1 cellular context compared by ENCODE assay signal in the genomic region with DNA sequence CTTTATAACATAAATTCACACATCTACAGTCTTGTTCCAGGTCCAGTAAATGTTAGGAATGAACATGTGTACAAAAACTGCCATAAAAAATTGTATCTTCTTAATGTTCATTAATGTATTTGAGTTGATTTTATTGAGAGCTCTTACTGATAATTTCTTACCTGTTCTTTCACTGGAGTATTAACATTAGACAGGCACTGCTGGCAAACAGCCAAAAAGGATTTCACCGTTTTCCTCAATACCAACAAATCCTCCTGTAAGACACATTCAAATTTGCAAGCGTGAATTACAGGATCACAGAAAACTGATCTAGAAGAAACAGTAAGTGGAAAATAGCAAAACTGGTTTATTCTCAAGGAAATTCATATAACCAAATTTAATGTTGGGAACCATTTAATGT.
TF ChIP-seq lines count a peak whose summit lies in the region.

No MANE protein-coding gene starts in this region.

TF ChIP-seq in SK-N-SH treated with all-trans-retinoic acid at 6 μM for 48 hours, 23 proteins besides CTCF, POLR2A, EP300 and RAD21 (continued from another document):
- TF ChIP-seq, protein P1, sequence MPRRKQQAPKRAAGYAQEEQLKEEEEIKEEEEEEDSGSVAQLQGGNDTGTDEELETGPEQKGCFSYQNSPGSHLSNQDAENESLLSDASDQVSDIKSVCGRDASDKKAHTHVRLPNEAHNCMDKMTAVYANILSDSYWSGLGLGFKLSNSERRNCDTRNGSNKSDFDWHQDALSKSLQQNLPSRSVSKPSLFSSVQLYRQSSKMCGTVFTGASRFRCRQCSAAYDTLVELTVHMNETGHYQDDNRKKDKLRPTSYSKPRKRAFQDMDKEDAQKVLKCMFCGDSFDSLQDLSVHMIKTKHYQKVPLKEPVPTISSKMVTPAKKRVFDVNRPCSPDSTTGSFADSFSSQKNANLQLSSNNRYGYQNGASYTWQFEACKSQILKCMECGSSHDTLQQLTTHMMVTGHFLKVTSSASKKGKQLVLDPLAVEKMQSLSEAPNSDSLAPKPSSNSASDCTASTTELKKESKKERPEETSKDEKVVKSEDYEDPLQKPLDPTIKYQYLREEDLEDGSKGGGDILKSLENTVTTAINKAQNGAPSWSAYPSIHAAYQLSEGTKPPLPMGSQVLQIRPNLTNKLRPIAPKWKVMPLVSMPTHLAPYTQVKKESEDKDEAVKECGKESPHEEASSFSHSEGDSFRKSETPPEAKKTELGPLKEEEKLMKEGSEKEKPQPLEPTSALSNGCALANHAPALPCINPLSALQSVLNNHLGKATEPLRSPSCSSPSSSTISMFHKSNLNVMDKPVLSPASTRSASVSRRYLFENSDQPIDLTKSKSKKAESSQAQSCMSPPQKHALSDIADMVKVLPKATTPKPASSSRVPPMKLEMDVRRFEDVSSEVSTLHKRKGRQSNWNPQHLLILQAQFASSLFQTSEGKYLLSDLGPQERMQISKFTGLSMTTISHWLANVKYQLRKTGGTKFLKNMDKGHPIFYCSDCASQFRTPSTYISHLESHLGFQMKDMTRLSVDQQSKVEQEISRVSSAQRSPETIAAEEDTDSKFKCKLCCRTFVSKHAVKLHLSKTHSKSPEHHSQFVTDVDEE (CRISPR knock-in tag; IDR thresholded peaks at IDR 0.05), result no peak
- TF ChIP-seq RARB (CRISPR knock-in tag; IDR thresholded peaks at IDR 0.05), result no peak
- TF ChIP-seq ZNF565 (CRISPR knock-in tag; conservative IDR thresholded peaks at IDR 0.05; ENCODE audit: low read depth), result no peak
- no peak for TF ChIP-seq ZFP30 (CRISPR knock-in tag; IDR thresholded peaks at IDR 0.05)
- TF ChIP-seq ARNTL (CRISPR knock-in tag; IDR thresholded peaks at IDR 0.05; ENCODE audit: borderline replicate concordance, low read depth), result no peak
- TF ChIP-seq ZNF70 (CRISPR knock-in tag; IDR thresholded peaks at IDR 0.05), result no peak
- TF ChIP-seq PPARA (CRISPR knock-in tag; IDR thresholded peaks at IDR 0.05; ENCODE audit: borderline replicate concordance), result no peak
- TF ChIP-seq, protein P2, sequence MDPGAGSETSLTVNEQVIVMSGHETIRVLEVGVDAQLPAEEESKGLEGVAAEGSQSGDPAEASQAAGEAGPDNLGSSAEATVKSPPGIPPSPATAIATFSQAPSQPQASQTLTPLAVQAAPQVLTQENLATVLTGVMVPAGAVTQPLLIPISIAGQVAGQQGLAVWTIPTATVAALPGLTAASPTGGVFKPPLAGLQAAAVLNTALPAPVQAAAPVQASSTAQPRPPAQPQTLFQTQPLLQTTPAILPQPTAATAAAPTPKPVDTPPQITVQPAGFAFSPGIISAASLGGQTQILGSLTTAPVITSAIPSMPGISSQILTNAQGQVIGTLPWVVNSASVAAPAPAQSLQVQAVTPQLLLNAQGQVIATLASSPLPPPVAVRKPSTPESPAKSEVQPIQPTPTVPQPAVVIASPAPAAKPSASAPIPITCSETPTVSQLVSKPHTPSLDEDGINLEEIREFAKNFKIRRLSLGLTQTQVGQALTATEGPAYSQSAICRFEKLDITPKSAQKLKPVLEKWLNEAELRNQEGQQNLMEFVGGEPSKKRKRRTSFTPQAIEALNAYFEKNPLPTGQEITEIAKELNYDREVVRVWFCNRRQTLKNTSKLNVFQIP (CRISPR knock-in tag; IDR thresholded peaks at IDR 0.05; ENCODE audit: borderline replicate concordance, low read depth), result no peak
- TF ChIP-seq TCF4 (CRISPR knock-in tag; IDR thresholded peaks at IDR 0.05; ENCODE audit: borderline replicate concordance), result no peak
- TF ChIP-seq, protein P3, sequence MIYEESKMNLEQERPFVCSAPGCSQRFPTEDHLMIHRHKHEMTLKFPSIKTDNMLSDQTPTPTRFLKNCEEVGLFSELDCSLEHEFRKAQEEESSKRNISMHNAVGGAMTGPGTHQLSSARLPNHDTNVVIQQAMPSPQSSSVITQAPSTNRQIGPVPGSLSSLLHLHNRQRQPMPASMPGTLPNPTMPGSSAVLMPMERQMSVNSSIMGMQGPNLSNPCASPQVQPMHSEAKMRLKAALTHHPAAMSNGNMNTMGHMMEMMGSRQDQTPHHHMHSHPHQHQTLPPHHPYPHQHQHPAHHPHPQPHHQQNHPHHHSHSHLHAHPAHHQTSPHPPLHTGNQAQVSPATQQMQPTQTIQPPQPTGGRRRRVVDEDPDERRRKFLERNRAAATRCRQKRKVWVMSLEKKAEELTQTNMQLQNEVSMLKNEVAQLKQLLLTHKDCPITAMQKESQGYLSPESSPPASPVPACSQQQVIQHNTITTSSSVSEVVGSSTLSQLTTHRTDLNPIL (CRISPR knock-in tag; IDR thresholded peaks at IDR 0.05; ENCODE audit: low read depth), result no peak
- TF ChIP-seq CSDC2 (CRISPR knock-in tag; IDR thresholded peaks at IDR 0.05), result no peak
- TF ChIP-seq SNAI2 (CRISPR knock-in tag; IDR thresholded peaks at IDR 0.05), result no peak
- TF ChIP-seq BACH2 (CRISPR knock-in tag; IDR thresholded peaks at IDR 0.05; ENCODE audit: borderline replicate concordance), result no peak
- no peak for TF ChIP-seq ESRRG (CRISPR knock-in tag; IDR thresholded peaks at IDR 0.05)
- no peak for TF ChIP-seq TOX (CRISPR knock-in tag; IDR thresholded peaks at IDR 0.05; ENCODE audit: borderline replicate concordance)
- no peak for TF ChIP-seq ZFP3 (CRISPR knock-in tag; IDR thresholded peaks at IDR 0.05)
- TF ChIP-seq, protein P4, sequence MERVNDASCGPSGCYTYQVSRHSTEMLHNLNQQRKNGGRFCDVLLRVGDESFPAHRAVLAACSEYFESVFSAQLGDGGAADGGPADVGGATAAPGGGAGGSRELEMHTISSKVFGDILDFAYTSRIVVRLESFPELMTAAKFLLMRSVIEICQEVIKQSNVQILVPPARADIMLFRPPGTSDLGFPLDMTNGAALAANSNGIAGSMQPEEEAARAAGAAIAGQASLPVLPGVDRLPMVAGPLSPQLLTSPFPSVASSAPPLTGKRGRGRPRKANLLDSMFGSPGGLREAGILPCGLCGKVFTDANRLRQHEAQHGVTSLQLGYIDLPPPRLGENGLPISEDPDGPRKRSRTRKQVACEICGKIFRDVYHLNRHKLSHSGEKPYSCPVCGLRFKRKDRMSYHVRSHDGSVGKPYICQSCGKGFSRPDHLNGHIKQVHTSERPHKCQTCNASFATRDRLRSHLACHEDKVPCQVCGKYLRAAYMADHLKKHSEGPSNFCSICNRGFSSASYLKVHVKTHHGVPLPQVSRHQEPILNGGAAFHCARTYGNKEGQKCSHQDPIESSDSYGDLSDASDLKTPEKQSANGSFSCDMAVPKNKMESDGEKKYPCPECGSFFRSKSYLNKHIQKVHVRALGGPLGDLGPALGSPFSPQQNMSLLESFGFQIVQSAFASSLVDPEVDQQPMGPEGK (CRISPR knock-in tag; IDR thresholded peaks at IDR 0.05; ENCODE audit: borderline replicate concordance), result no peak
